In genomic region chr7:139407555-139407954, GRCh38 we compare ENCODE assay signal across 20 cellular contexts. TPM values are rescaled to one million over a fixed set of nuclear protein-coding genes. Genes with fewer than 3 reads are reported as not detected.
DNase-seq lines count a peak whose midpoint lies in the region; ATAC-seq, FAIRE-seq and TF ChIP-seq lines count a peak whose summit lies in the region.
"Had no signal": no experiment of that assay in that cellular context is flagged by ENCODE, and none has a peak within 500 bp of the region (broad histone marks: within the 10 kb centered on the region; RNA-seq: fewer than 3 reads in every experiment).

No MANE protein-coding gene starts in this region.

- H3K27me3 Mint-ChIP-seq in CD4-positive, CD25-positive, alpha-beta regulatory T cell: no peaks in the 10 kb centered on the region
- H3K27me3 Mint-ChIP-seq: CD4-positive, alpha-beta memory T cell; IgD-negative memory B cell had no signal

- 96 to 98% methylated on average over 1 of the region's 1 CpG for WGBS in pancreas, 2 donors

- peaks cover 90% of the 10 kb centered on the region for H3K36me3 ChIP-seq in CD4-positive, CD25-positive, alpha-beta regulatory T cell (ENCODE audit: control insufficient read depth, insufficient read depth, low read length)
- peaks cover 0 to 74% (median 31%) of the 10 kb centered on the region in 3 donors for H3K36me3 ChIP-seq in pancreas

- intact Hi-C loops in pancreas (cut with DNase I): no loop called here

- no peaks in the 10 kb centered on the region for H3K9me3 ChIP-seq in CD4-positive, CD25-positive, alpha-beta regulatory T cell (ENCODE audit: control insufficient read depth in 2 of 2, low read length in 2 of 2)
- H3K9me3 ChIP-seq in pancreas: no peaks in the 10 kb centered on the region

- FAIRE-seq in A204.1 (lab: Jason Lieb, UNC) (peak; percentile 64), RCC 7860 (lab: Jason Lieb, UNC) (peak; percentile 44), pancreas (lab: Jason Lieb, UNC) (peak; percentile 56)
- FAIRE-seq: GM12878, GM19239 had no signal

- ATAC-seq in CD4-positive, CD25-positive, alpha-beta regulatory T cell (ENCODE audit: low read depth in 2 of 2): no peak
- no peak for ATAC-seq in pancreas
- ATAC-seq: GM12878, HCT116 had no signal

- peaks cover 3 to 10% (median 6%) of the 10 kb centered on the region in 4 donors for H3K4me1 Mint-ChIP-seq in CD4-positive, CD25-positive, alpha-beta regulatory T cell
- H3K4me1 Mint-ChIP-seq: IgD-negative memory B cell had no signal

- DNase-seq in CD4-positive, CD25-positive, alpha-beta regulatory T cell: no peak
- DNase-seq in RCC 7860 (ENCODE audit: low spot score): no peak
- no peak for DNase-seq in pancreas
- no peak for DNase-seq in activated effector memory CD4-positive, alpha-beta T cell treated with anti-CD3 and anti-CD28 coated beads, Interleukin-2, amount 50 U/mL, for 16 hours
- DNase-seq in NCI-H345 (lab: John Stamatoyannopoulos, UW): no peak
- DNase-seq: AML-193; Calu3; CD4-positive, alpha-beta memory T cell; DMS79 treated with DMSO at 0.1 percent for 48 hours; GOT3; H7; HFFc6; KG1 had no signal

- no peak overlapping the region for H3K4me3 Mint-ChIP-seq in CD4-positive, CD25-positive, alpha-beta regulatory T cell
- H3K4me3 Mint-ChIP-seq: CD4-positive, alpha-beta memory T cell; HFFc6; IgD-negative memory B cell had no signal

- H3K4me3 ChIP-seq in CD4-positive, CD25-positive, alpha-beta regulatory T cell (ENCODE audit: low read depth, low read length): no peak overlapping the region
- H3K4me3 ChIP-seq in pancreas: no peak overlapping the region
- H3K4me3 ChIP-seq: GM12878 had no signal

- H3K27ac ChIP-seq in CD4-positive, CD25-positive, alpha-beta regulatory T cell (ENCODE audit: insufficient read depth, low read length, poor library complexity, severe bottlenecking): peak overlapping the region; percentile 10
- no peak overlapping the region for H3K27ac ChIP-seq in pancreas
- H3K27ac ChIP-seq: C4-2B, HL-60 had no signal

- H3K27me3 ChIP-seq in CD4-positive, CD25-positive, alpha-beta regulatory T cell (ENCODE audit: control insufficient read depth, insufficient read depth, low read length): no peaks in the 10 kb centered on the region
- no peaks in the 10 kb centered on the region for H3K27me3 ChIP-seq in pancreas

- no peaks in the 10 kb centered on the region for H3K4me1 ChIP-seq in CD4-positive, CD25-positive, alpha-beta regulatory T cell (ENCODE audit: control insufficient read depth, insufficient read depth, low read length, poor library complexity, severe bottlenecking)
- no peaks in the 10 kb centered on the region for H3K4me1 ChIP-seq in pancreas

- peak overlapping the region in 1 of 3 donors; percentile 58 for H3K27ac Mint-ChIP-seq in CD4-positive, CD25-positive, alpha-beta regulatory T cell
- H3K27ac Mint-ChIP-seq: HFFc6 had no signal

- H3K36me3 Mint-ChIP-seq in CD4-positive, CD25-positive, alpha-beta regulatory T cell: peaks cover 50% of the 10 kb centered on the region

- H3K9me3 Mint-ChIP-seq in CD4-positive, CD25-positive, alpha-beta regulatory T cell: no peaks in the 10 kb centered on the region
- H3K9me3 Mint-ChIP-seq: CD4-positive, alpha-beta memory T cell; HFFc6; IgD-negative memory B cell had no signal

- TF ChIP-seq CTCF in pancreas (IDR thresholded peaks at IDR 0.05): no peak

RNA-seq across cellular contexts. Expression of gene LUC7L2, which starts 47.9 kb away (rescaled TPM):
- 190 TPM for total RNA-seq in CD4-positive, CD25-positive, alpha-beta regulatory T cell
- 10 to 100 TPM; 56.9 to 74.7 (median 59.4) TPM for polyA plus RNA-seq in CD4-positive, CD25-positive, alpha-beta regulatory T cell
- 10 to 100 TPM; 30.0 to 45.3 (median 39.0) TPM for total RNA-seq in pancreas
- 10 to 100 TPM; 35.9 to 71.1 TPM for polyA plus RNA-seq in pancreas
